ENCODE assay signal across 14 cellular contexts in genomic region chr18:33804258-33804657, GRCh38.
A peak's percentile ranks its signal among the peaks of the same experiment; 100 is the strongest.
DNase-seq lines count a peak whose midpoint lies in the region; ATAC-seq and TF ChIP-seq lines count a peak whose summit lies in the region.
"Had no signal": no experiment of that assay in that cellular context is flagged by ENCODE, and none has a peak within 500 bp of the region (broad histone marks: within the 10 kb centered on the region; RNA-seq: fewer than 3 reads in every experiment).

No MANE protein-coding gene starts in this region.

- no peaks in the 10 kb centered on the region for H3K27me3 Mint-ChIP-seq in type B pancreatic cell

- TF ChIP-seq CTCF in retinal pigment epithelial cell (conservative IDR thresholded peaks at IDR 0.05; ENCODE audit: low read depth, low read length) (no peak), type B pancreatic cell (conservative IDR thresholded peaks at IDR 0.05) (no peak)

- no peak overlapping the region for H3K27ac Mint-ChIP-seq in type B pancreatic cell

- no peaks in the 10 kb centered on the region for H3K36me3 Mint-ChIP-seq in type B pancreatic cell

- H3K4me3 ChIP-seq in retinal pigment epithelial cell (ENCODE audit: low read length), result no peak overlapping the region
- H3K4me3 ChIP-seq: sigmoid colon had no signal

- H3K9me3 Mint-ChIP-seq in type B pancreatic cell, result no peaks in the 10 kb centered on the region

- H3K4me3 Mint-ChIP-seq in type B pancreatic cell, result no peak overlapping the region

- DNase-seq in DMS153 (lab: John Stamatoyannopoulos, UW), result peak; percentile 44
- no peak for DNase-seq in DMS153 treated with DMSO at 0.1 percent for 48 hours (lab: John Stamatoyannopoulos, UW; ENCODE audit: unreplicated experiment)
- DNase-seq in NCI-H524 treated with DMSO at 0.1 percent for 48 hours (lab: John Stamatoyannopoulos, UW), result peak; percentile 18
- peak; percentile 42 for DNase-seq in dedifferentiated amniotic fluid mesenchymal stem cell (ENCODE audit: extremely low spot score)
- DNase-seq in retinal pigment epithelial cell (ENCODE audit: low read depth), result peak; percentile 40
- no peak for DNase-seq in type B pancreatic cell (ENCODE audit: extremely low spot score, unreplicated experiment)
- DNase-seq: 8988T; activated CD4-positive, alpha-beta T cell treated with anti-CD3 and anti-CD28 coated beads for 4 hours; activated naive CD4-positive, alpha-beta T cell; DND-41; NCI-H1930; sigmoid colon had no signal

- peaks cover 29% of the 10 kb centered on the region for H3K4me1 Mint-ChIP-seq in type B pancreatic cell (ENCODE audit: unreplicated experiment)

- ATAC-seq in GM21367 (IDR thresholded peaks at IDR 0.05; ENCODE audit: unreplicated experiment) (no peak), HG02678 (IDR thresholded peaks at IDR 0.05; ENCODE audit: unreplicated experiment) (no peak)

Comparison
In these comparisons a context has a peak if more than half of its experiments do, and no peak if none do; other contexts are left out.
1. DNase-seq: peak in DMS153 (single experiment), NCI-H524 treated with DMSO at 0.1 percent for 48 hours (single experiment), dedifferentiated amniotic fluid mesenchymal stem cell (single experiment) and retinal pigment epithelial cell (single experiment); none in DMS153 treated with DMSO at 0.1 percent for 48 hours (single experiment) and type B pancreatic cell (single experiment).